Comparison of ENCODE assay signal across 8 cellular contexts in the genomic region with DNA sequence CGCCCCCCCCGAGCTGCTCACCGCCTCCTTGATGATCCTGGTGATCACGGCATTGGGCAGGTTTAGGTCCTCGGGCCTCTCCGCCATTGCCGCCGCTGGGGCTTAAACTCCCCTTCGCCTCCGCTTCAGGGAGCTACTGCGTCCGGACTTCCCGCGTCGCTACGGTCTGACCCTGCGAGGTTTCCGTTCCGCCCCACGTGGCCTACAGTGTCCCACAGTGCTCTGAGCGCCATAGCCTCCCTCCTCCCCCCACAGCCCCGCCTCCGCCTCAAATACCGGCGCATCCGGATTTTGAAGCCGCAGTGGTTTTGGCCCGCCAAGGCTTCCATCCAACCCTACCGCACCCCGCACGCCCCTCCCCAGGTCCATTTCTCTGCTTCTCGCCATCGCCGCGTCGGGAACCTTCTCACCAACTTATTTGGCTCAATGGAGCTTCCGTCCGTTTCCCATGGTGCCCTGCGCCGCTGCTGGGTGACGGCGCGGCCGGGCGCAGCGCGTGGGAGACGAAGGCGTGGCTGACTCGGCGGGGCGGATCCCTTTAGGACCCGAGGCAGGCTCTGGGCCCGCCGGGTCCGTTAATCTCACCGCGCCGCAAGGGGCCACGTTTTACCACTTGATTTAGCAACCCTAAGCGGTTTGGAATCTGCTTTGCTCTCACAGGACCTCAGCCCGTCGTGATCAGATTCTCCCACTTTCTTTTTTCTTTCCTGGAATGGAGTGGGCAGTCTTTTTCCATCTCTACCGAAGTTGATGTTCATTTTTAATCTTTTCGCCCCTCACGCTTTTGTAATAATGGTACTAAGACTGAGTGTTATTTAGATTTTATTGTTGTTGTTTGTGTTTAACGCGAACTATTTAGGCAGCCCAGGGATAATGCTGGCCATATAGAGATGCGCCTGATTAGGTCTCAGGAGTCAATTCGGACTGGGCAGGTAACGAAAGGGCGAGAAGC. TPM values are rescaled to one million over a fixed set of nuclear protein-coding genes. Genes with fewer than 3 reads are reported as not detected.
DNase-seq lines count a peak whose midpoint lies in the region; ATAC-seq and TF ChIP-seq lines count a peak whose summit lies in the region.

A gene with protein sequence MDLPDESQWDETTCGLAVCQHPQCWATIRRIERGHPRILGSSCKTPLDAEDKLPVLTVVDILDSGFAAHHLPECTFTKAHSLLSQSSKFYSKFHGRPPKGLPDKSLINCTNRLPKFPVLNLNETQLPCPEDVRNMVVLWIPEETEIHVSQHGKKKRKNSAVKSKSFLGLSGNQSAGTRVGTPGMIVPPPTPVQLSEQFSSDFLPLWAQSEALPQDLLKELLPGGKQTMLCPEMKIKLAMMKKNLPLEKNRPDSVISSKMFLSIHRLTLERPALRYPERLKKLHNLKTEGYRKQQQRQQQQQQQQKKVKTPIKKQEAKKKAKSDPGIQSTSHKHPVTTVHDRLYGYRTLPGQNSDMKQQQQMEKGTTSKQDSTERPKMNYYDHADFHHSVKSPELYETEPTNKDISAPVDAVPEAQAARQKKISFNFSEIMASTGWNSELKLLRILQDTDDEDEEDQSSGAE (plus strand): TSS at position 541 of the 952 bp plus-strand sequence. CDS start 2,747 bp downstream, outside the sequence.
A gene with protein sequence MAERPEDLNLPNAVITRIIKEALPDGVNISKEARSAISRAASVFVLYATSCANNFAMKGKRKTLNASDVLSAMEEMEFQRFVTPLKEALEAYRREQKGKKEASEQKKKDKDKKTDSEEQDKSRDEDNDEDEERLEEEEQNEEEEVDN (minus strand): TSS at position 469 of the 952 bp plus-strand sequence. CDS start 382 bp downstream, at position 87.

- peak within 1 kb of the TSS; percentile 83 for H3K4me3 ChIP-seq in thymus (ENCODE audit: low read length)

- H3K27ac Mint-ChIP-seq in activated naive CD8-positive, alpha-beta T cell treated with anti-CD3 and anti-CD28 coated beads for 36 hours = peak within 1 kb of the TSS; percentile 100
- H3K27ac Mint-ChIP-seq in osteocyte (ENCODE audit: unreplicated experiment) = peak within 1 kb of the TSS; percentile 100

- peak within 1 kb of the TSS; percentile 99 for H3K27ac ChIP-seq in thymus (ENCODE audit: low read depth)

- peaks cover 7% of the 10 kb centered on the region for H3K4me1 ChIP-seq in thymus (ENCODE audit: control insufficient read depth, insufficient read depth, low read length)

- ATAC-seq in HG02623 (IDR thresholded peaks at IDR 0.05; ENCODE audit: unreplicated experiment) (peak; percentile 88), SK-N-SH treated with all-trans-retinoic acid at 6 μM for 48 hours (peak; percentile 97)

- H3K36me3 Mint-ChIP-seq in activated naive CD8-positive, alpha-beta T cell treated with anti-CD3 and anti-CD28 coated beads for 36 hours = peaks cover 31% of the 10 kb centered on the region
- peaks cover 11% of the 10 kb centered on the region for H3K36me3 Mint-ChIP-seq in osteocyte (ENCODE audit: unreplicated experiment)

- H3K4me3 Mint-ChIP-seq in activated naive CD8-positive, alpha-beta T cell treated with anti-CD3 and anti-CD28 coated beads for 36 hours = peak within 1 kb of the TSS; percentile 97
- H3K4me3 Mint-ChIP-seq in osteocyte (ENCODE audit: unreplicated experiment) = peak within 1 kb of the TSS; percentile 99

- no peaks in the 10 kb centered on the region for H3K9me3 ChIP-seq in thymus (ENCODE audit: control insufficient read depth)

- WGBS in thymus = under 1% methylated on average over 72 of the region's 72 CpGs

- intact Hi-C loops in head of caudate nucleus (cut with DNase I) = loop anchor here (1.0 to 5.0 kb wide), 2 partner anchors 9 to 188 kb away; a partner anchor contains a TSS

- H3K27me3 Mint-ChIP-seq in activated naive CD8-positive, alpha-beta T cell treated with anti-CD3 and anti-CD28 coated beads for 36 hours = peaks cover 4% of the 10 kb centered on the region
- H3K27me3 Mint-ChIP-seq in osteocyte (ENCODE audit: unreplicated experiment) = no peaks in the 10 kb centered on the region

- TF ChIP-seq CTCF in GM10266 (IDR thresholded peaks at IDR 0.05; ENCODE audit: control insufficient read depth, insufficient read depth, low read depth, missing control alignments) (no peak), osteocyte (IDR thresholded peaks at IDR 0.05) (peak; percentile 8)

- DNase-seq in GM10266 (ENCODE audit: extremely low spot score) = peak; percentile 90
- peak; percentile 96 for DNase-seq in NCI-H1092 treated with DMSO at 0.1 percent for 48 hours (lab: John Stamatoyannopoulos, UW)
- DNase-seq in activated naive CD8-positive, alpha-beta T cell treated with anti-CD3 and anti-CD28 coated beads for 36 hours = peak; percentile 97
- DNase-seq in head of caudate nucleus = peak; percentile 89 to 97 (median 94)
- DNase-seq in osteocyte (ENCODE audit: extremely low spot score, unreplicated experiment) = peak; percentile 97

- no peaks in the 10 kb centered on the region for H3K27me3 ChIP-seq in thymus (ENCODE audit: control insufficient read depth, insufficient read depth)

- H3K4me1 Mint-ChIP-seq in activated naive CD8-positive, alpha-beta T cell treated with anti-CD3 and anti-CD28 coated beads for 36 hours = peaks cover 26% of the 10 kb centered on the region
- peaks cover 19% of the 10 kb centered on the region for H3K4me1 Mint-ChIP-seq in osteocyte (ENCODE audit: unreplicated experiment)

- peaks cover 14% of the 10 kb centered on the region for H3K36me3 ChIP-seq in thymus (ENCODE audit: control insufficient read depth, insufficient read depth)

- no peaks in the 10 kb centered on the region for H3K9me3 Mint-ChIP-seq in activated naive CD8-positive, alpha-beta T cell treated with anti-CD3 and anti-CD28 coated beads for 36 hours
- H3K9me3 Mint-ChIP-seq in osteocyte (ENCODE audit: unreplicated experiment) = no peaks in the 10 kb centered on the region

TF ChIP-seq in SK-N-SH treated with all-trans-retinoic acid at 6 μM for 48 hours, 23 proteins besides CTCF, POLR2A, EP300 and RAD21 (continues in another document):
- TF ChIP-seq, protein P1, sequence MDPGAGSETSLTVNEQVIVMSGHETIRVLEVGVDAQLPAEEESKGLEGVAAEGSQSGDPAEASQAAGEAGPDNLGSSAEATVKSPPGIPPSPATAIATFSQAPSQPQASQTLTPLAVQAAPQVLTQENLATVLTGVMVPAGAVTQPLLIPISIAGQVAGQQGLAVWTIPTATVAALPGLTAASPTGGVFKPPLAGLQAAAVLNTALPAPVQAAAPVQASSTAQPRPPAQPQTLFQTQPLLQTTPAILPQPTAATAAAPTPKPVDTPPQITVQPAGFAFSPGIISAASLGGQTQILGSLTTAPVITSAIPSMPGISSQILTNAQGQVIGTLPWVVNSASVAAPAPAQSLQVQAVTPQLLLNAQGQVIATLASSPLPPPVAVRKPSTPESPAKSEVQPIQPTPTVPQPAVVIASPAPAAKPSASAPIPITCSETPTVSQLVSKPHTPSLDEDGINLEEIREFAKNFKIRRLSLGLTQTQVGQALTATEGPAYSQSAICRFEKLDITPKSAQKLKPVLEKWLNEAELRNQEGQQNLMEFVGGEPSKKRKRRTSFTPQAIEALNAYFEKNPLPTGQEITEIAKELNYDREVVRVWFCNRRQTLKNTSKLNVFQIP (CRISPR knock-in tag; IDR thresholded peaks at IDR 0.05; ENCODE audit: borderline replicate concordance, low read depth) = no peak
- TF ChIP-seq ISL1 (CRISPR knock-in tag; IDR thresholded peaks at IDR 0.05) (no peak), ZNF565 (CRISPR knock-in tag; conservative IDR thresholded peaks at IDR 0.05; ENCODE audit: low read depth) (no peak), ZNF70 (CRISPR knock-in tag; IDR thresholded peaks at IDR 0.05) (no peak), ZNF8 (CRISPR knock-in tag; IDR thresholded peaks at IDR 0.05) (no peak), CSDC2 (CRISPR knock-in tag; IDR thresholded peaks at IDR 0.05) (no peak), RARB (CRISPR knock-in tag; IDR thresholded peaks at IDR 0.05) (no peak), ZFP30 (CRISPR knock-in tag; IDR thresholded peaks at IDR 0.05) (no peak), TCF4 (CRISPR knock-in tag; IDR thresholded peaks at IDR 0.05; ENCODE audit: borderline replicate concordance) (no peak), TOX (CRISPR knock-in tag; IDR thresholded peaks at IDR 0.05; ENCODE audit: borderline replicate concordance) (no peak), PPARA (CRISPR knock-in tag; IDR thresholded peaks at IDR 0.05; ENCODE audit: borderline replicate concordance) (no peak)
- TF ChIP-seq, protein P2, sequence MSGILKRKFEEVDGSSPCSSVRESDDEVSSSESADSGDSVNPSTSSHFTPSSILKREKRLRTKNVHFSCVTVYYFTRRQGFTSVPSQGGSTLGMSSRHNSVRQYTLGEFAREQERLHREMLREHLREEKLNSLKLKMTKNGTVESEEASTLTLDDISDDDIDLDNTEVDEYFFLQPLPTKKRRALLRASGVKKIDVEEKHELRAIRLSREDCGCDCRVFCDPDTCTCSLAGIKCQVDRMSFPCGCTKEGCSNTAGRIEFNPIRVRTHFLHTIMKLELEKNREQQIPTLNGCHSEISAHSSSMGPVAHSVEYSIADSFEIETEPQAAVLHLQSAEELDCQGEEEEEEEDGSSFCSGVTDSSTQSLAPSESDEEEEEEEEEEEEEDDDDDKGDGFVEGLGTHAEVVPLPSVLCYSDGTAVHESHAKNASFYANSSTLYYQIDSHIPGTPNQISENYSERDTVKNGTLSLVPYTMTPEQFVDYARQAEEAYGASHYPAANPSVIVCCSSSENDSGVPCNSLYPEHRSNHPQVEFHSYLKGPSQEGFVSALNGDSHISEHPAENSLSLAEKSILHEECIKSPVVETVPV (CRISPR knock-in tag; IDR thresholded peaks at IDR 0.05) = no peak
- TF ChIP-seq, protein P3, sequence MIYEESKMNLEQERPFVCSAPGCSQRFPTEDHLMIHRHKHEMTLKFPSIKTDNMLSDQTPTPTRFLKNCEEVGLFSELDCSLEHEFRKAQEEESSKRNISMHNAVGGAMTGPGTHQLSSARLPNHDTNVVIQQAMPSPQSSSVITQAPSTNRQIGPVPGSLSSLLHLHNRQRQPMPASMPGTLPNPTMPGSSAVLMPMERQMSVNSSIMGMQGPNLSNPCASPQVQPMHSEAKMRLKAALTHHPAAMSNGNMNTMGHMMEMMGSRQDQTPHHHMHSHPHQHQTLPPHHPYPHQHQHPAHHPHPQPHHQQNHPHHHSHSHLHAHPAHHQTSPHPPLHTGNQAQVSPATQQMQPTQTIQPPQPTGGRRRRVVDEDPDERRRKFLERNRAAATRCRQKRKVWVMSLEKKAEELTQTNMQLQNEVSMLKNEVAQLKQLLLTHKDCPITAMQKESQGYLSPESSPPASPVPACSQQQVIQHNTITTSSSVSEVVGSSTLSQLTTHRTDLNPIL (CRISPR knock-in tag; IDR thresholded peaks at IDR 0.05; ENCODE audit: low read depth) = no peak

RNA-seq across cellular contexts. Expression of the first gene that starts in this region (rescaled TPM):
- total RNA-seq in activated naive CD8-positive, alpha-beta T cell treated with anti-CD3 and anti-CD28 coated beads for 36 hours = 1 to 10 TPM in 1 of 2 experiments, under 1 TPM in 1; 0.99 to 1.0 TPM
- total RNA-seq in osteocyte = 0.43 and 0.55 TPM in 2 replicates
- 0.75 TPM for polyA plus RNA-seq in thymus

RNA-seq across cellular contexts. Expression of the second gene that starts in this region (rescaled TPM):
- 10 to 100 TPM; 94.2 to 97.8 TPM for total RNA-seq in activated naive CD8-positive, alpha-beta T cell treated with anti-CD3 and anti-CD28 coated beads for 36 hours
- 32.0 and 35.5 TPM in 2 replicates for total RNA-seq in osteocyte
- polyA plus RNA-seq in thymus = 47.8 TPM

Comparison
In these comparisons a context has a peak if more than half of its experiments do, and no peak if none do; other contexts are left out.
1. Peak in every context shown above with its lines: DNase-seq, ATAC-seq, H3K4me3 ChIP-seq and H3K27ac ChIP-seq.